Comparison of ENCODE assay signal across 30 cellular contexts in the genomic region with DNA sequence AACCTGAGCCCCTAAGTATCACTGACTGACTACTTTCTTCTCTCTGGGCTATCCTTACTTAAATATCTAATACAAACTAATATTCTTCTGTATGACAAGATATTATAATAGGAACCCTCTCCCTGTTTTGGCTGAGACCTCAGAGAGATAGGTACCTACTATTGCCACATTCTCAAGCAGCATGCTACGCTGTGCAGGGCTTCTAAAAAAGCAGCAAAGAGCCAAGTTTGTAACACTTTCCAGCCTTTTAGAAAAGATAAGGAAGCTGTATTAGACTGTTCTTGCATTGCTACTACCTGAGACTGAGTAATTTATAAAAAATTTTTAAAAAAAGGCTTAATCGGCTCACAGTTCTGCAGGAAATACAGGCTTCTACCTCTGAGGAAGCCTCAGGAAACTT.
"Had no signal": no experiment of that assay in that cellular context is flagged by ENCODE, and none has a peak within 500 bp of the region (broad histone marks: within the 10 kb centered on the region; RNA-seq: fewer than 3 reads in every experiment).

No MANE protein-coding gene starts in this region.

- H3K4me3 Mint-ChIP-seq: immature natural killer cell; memory B cell; naive thymus-derived CD4-positive, alpha-beta T cell; natural killer cell treated with Interleukin-12 subunit alpha and Interleukin-12 subunit beta and Interleukin-15 and Interleukin-18, amount 100 ng/mL, for 72 hours; stimulated activated naive B cell treated with anti-CD40 and anti-IgM and Interleukin-4, amounts not matched to agents 10 μg/mL and 1 μg/mL and 100 μg/mL, for 72 hours had no signal

- H3K4me3 ChIP-seq: left lung, lung, mucosa of descending colon, ovary, skin epidermis, stomach, testis, thyroid gland, transverse colon, upper lobe of left lung, vagina had no signal

- H3K36me3 Mint-ChIP-seq: immature natural killer cell; memory B cell; naive thymus-derived CD4-positive, alpha-beta T cell; natural killer cell treated with Interleukin-12 subunit alpha and Interleukin-12 subunit beta and Interleukin-15 and Interleukin-18, amount 100 ng/mL, for 72 hours; stimulated activated naive B cell treated with anti-CD40 and anti-IgM and Interleukin-4, amounts not matched to agents 10 μg/mL and 1 μg/mL and 100 μg/mL, for 72 hours had no signal

- ATAC-seq: left colon; left lung; mucosa of descending colon; naive thymus-derived CD4-positive, alpha-beta T cell; natural killer cell treated with Interleukin-12 subunit alpha and Interleukin-12 subunit beta and Interleukin-15 and Interleukin-18, amount 100 ng/mL, for 72 hours; right cardiac atrium; sciatic nerve; stimulated activated naive B cell treated with anti-CD40 and anti-IgM and Interleukin-4, amounts not matched to agents 10 μg/mL and 1 μg/mL and 100 μg/mL, for 72 hours; stimulated activated naive CD8-positive, alpha-beta T cell treated with anti-CD3 and anti-CD28 coated beads, Interleukin-15, Interleukin-2, amounts not matched to agents 100 U/mL and 50 U/mL, for 24 hours had no signal

- H3K4me1 Mint-ChIP-seq: immature natural killer cell; memory B cell; naive thymus-derived CD4-positive, alpha-beta T cell; stimulated activated naive B cell treated with anti-CD40 and anti-IgM and Interleukin-4, amounts not matched to agents 10 μg/mL and 1 μg/mL and 100 μg/mL, for 72 hours had no signal

- DNase-seq: hypothalamus; immature natural killer cell; kidney; left colon; left lung; midbrain; mucosa of descending colon; naive thymus-derived CD4-positive, alpha-beta T cell; nucleus accumbens; ovary; retina; right cardiac atrium; stimulated activated CD4-positive, alpha-beta T cell treated with anti-CD3 and anti-CD28 coated beads, Interleukin-12 subunit alpha, Interleukin-12 subunit beta, amount 100 ng/mL, for 4 hours; stimulated activated CD4-positive, alpha-beta T cell treated with anti-CD3 and anti-CD28 coated beads, Interleukin-15, amount 100 ng/mL, for 24 hours; stimulated activated CD4-positive, alpha-beta T cell treated with anti-CD3 and anti-CD28 coated beads, Interleukin-2, amount 100 ng/mL, for 24 hours; stimulated activated CD4-positive, alpha-beta T cell treated with anti-CD3 and anti-CD28 coated beads, Interleukin-4, amount 100 ng/mL, for 1 hour; stimulated activated naive B cell treated with anti-CD40 and anti-IgM and Interleukin-4, amounts not matched to agents 10 μg/mL and 1 μg/mL and 100 μg/mL, for 72 hours; stimulated activated naive CD8-positive, alpha-beta T cell treated with anti-CD3 and anti-CD28 coated beads, Interleukin-15, Interleukin-2, amounts not matched to agents 100 U/mL and 50 U/mL, for 24 hours; stomach; testis; thyroid gland; transverse colon; upper lobe of left lung had no signal

- H3K36me3 ChIP-seq: left lung, ovary, stomach, thyroid gland, transverse colon, upper lobe of left lung, vagina had no signal

- H3K27me3 ChIP-seq: left lung, ovary, stomach, testis, thyroid gland, transverse colon, upper lobe of left lung, vagina had no signal

- H3K4me1 ChIP-seq: left lung, stomach, testis, upper lobe of left lung, vagina had no signal

- H3K9me3 Mint-ChIP-seq: memory B cell; natural killer cell treated with Interleukin-12 subunit alpha and Interleukin-12 subunit beta and Interleukin-15 and Interleukin-18, amount 100 ng/mL, for 72 hours; stimulated activated naive B cell treated with anti-CD40 and anti-IgM and Interleukin-4, amounts not matched to agents 10 μg/mL and 1 μg/mL and 100 μg/mL, for 72 hours had no signal

- H3K9me3 ChIP-seq: left lung, mucosa of descending colon, ovary, stomach, testis, thyroid gland, transverse colon, upper lobe of left lung, vagina had no signal

- H3K27ac Mint-ChIP-seq: immature natural killer cell; memory B cell; naive thymus-derived CD4-positive, alpha-beta T cell; natural killer cell treated with Interleukin-12 subunit alpha and Interleukin-12 subunit beta and Interleukin-15 and Interleukin-18, amount 100 ng/mL, for 72 hours; progenitor cell of endocrine pancreas; stimulated activated naive B cell treated with anti-CD40 and anti-IgM and Interleukin-4, amounts not matched to agents 10 μg/mL and 1 μg/mL and 100 μg/mL, for 72 hours had no signal

- H3K27me3 Mint-ChIP-seq: progenitor cell of endocrine pancreas had no signal

- H3K27ac ChIP-seq: left lung, ovary, skin epidermis, stomach, testis, thyroid gland, transverse colon, upper lobe of left lung, vagina had no signal
